ENCODE assay signal across 10 cellular contexts in the genomic region with DNA sequence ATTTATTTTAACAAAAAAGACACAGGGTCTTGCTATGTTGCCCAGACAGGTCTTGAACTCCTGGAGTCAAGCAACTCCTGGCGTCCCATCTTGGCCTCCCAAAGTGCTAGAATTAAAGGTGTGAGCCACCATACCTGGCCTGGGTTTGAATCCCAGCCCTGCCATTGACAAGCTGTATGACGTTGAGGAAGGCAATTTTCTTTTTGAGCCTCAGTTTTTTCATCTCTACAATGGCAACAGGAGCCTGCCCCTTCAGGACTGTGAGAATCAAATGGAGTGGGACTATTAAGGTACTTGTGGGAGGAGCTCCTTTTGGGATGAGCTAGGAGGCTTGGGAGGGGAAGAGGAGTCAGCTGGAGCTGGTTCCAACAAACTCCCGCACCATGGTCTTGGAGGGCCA. TPM values are rescaled to one million over a fixed set of nuclear protein-coding genes. Genes with fewer than 3 reads are reported as not detected.
A peak's percentile ranks its signal among the peaks of the same experiment; 100 is the strongest.
DNase-seq lines count a peak whose midpoint lies in the region; ATAC-seq and TF ChIP-seq lines count a peak whose summit lies in the region.
"Had no signal": no experiment of that assay in that cellular context is flagged by ENCODE, and none has a peak within 500 bp of the region (broad histone marks: within the 10 kb centered on the region; RNA-seq: fewer than 3 reads in every experiment).

No MANE protein-coding gene starts in this region.

- DNase-seq in T-cell (peak in 1 of 34 experiments; percentile 3), hepatocyte (ENCODE audit: low spot score) (no peak), smooth muscle cell (lab: John Stamatoyannopoulos, UW; ENCODE audit: unreplicated experiment) (no peak), NCI-H1092 (lab: John Stamatoyannopoulos, UW) (no peak), NCI-H1105 (lab: John Stamatoyannopoulos, UW) (no peak), SKM-1 (lab: John Stamatoyannopoulos, UW; ENCODE audit: unreplicated experiment) (no peak)

- H3K79me2 ChIP-seq in hepatocyte, result peaks cover 75% of the 10 kb centered on the region
- peaks cover 25% of the 10 kb centered on the region for H3K79me2 ChIP-seq in smooth muscle cell (ENCODE audit: low read depth)

- H3K9me3 ChIP-seq in HEK293 (ENCODE audit: control insufficient read depth, insufficient read depth, low read depth, low read length) (no peaks in the 10 kb centered on the region), hepatocyte (ENCODE audit: low read depth) (no peaks in the 10 kb centered on the region), smooth muscle cell (replicated peaks; ENCODE audit: low read depth) (no peaks in the 10 kb centered on the region)

- H3K27ac ChIP-seq in HEK293 (ENCODE audit: extremely low read depth, low read depth, low read length) (no peak overlapping the region), hepatocyte (peak overlapping the region; percentile 95), smooth muscle cell (ENCODE audit: low read depth) (peak overlapping the region; percentile 93)

- H3K9me2 ChIP-seq in hepatocyte (replicated peaks; ENCODE audit: insufficient read depth), result no peaks in the 10 kb centered on the region

- POLR2A ChIA-PET in HEK293 (lab: Yijun Ruan, JAX), result interaction anchor here (1.3 to 4.0 kb wide), 4 partner anchors 8 to 103 kb away, joined by 4 to 43 read pairs (median 22); a partner anchor contains a TSS
- POLR2A ChIA-PET in T-cell (lab: Charles Lee), result interaction anchor here in 1 of 2 donors (1.3 kb wide), 1 partner anchor 7 kb away, joined by 4 read pairs; no protein-coding TSS in a partner anchor

- H3F3A ChIP-seq in smooth muscle cell (ENCODE audit: low read depth), result peaks cover 13% of the 10 kb centered on the region

- H3K4me1 Mint-ChIP-seq in T-cell, result peaks cover 63 to 79% (median 75%) of the 10 kb centered on the region in 3 donors

- no peak overlapping the region for H3K4me3 ChIP-seq in HEK293 (ENCODE audit: low read depth, low read length)
- no peak overlapping the region for H3K4me3 ChIP-seq in hepatocyte
- no peak overlapping the region for H3K4me3 ChIP-seq in smooth muscle cell

- peak overlapping the region in 1 of 3 donors; percentile 54 for H3K4me3 Mint-ChIP-seq in T-cell
- H3K4me3 Mint-ChIP-seq: activated CD4-positive, alpha-beta T cell treated with anti-CD3 and anti-CD28 coated beads, Interleukin-2, amount 10 ng/mL, durations not matched to agents 7 days and 5 days had no signal

- CTCF ChIA-PET in HEK293 (lab: Yijun Ruan, JAX), result interaction anchor here (0.5 to 6.0 kb wide), 6 partner anchors 10 to 452 kb away, joined by 3 to 85 read pairs (median 4); no protein-coding TSS in a partner anchor
- CTCF ChIA-PET in T-cell (lab: Charles Lee), result interaction anchor here in 1 of 2 donors (0.7 to 1.4 kb wide), 3 partner anchors 9 to 103 kb away, joined by 3 to 4 read pairs (median 3); a partner anchor contains a TSS

- no peaks in the 10 kb centered on the region for H3K27me3 Mint-ChIP-seq in T-cell
- H3K27me3 Mint-ChIP-seq: activated CD4-positive, alpha-beta T cell treated with anti-CD3 and anti-CD28 coated beads, Interleukin-2, amount 10 ng/mL, durations not matched to agents 7 days and 5 days had no signal

- H3K36me3 ChIP-seq in HEK293 (ENCODE audit: control insufficient read depth in 2 of 2, insufficient read depth in 1 of 2, low read length in 2 of 2), result no peaks in the 10 kb centered on the region
- no peaks in the 10 kb centered on the region for H3K36me3 ChIP-seq in hepatocyte (replicated peaks; ENCODE audit: insufficient read depth, low read depth)
- no peaks in the 10 kb centered on the region for H3K36me3 ChIP-seq in smooth muscle cell (ENCODE audit: low read depth)

- H4K20me1 ChIP-seq in hepatocyte (ENCODE audit: insufficient read depth, poor library complexity, severe bottlenecking) (peaks cover 15% of the 10 kb centered on the region), smooth muscle cell (ENCODE audit: low read depth) (peaks cover 27% of the 10 kb centered on the region)

- no peaks in the 10 kb centered on the region for H3K9me3 Mint-ChIP-seq in T-cell
- H3K9me3 Mint-ChIP-seq: activated CD4-positive, alpha-beta T cell treated with anti-CD3 and anti-CD28 coated beads, Interleukin-2, amount 10 ng/mL, durations not matched to agents 7 days and 5 days; CD8-positive, alpha-beta T cell had no signal

- H3K27me3 ChIP-seq in hepatocyte, result no peaks in the 10 kb centered on the region
- no peaks in the 10 kb centered on the region for H3K27me3 ChIP-seq in smooth muscle cell (ENCODE audit: low read depth)

- H3K36me3 Mint-ChIP-seq in T-cell, result no peaks in the 10 kb centered on the region

- WGBS in hepatocyte (ENCODE audit: low lambda C conversion rate, missing lambda C conversion rate), result 90% methylated on average over 3 of the region's 3 CpGs
- WGBS in smooth muscle cell (ENCODE audit: low lambda C conversion rate), result 97% methylated on average over 3 of the region's 3 CpGs

- H2AFZ ChIP-seq in hepatocyte (no peak overlapping the region), smooth muscle cell (ENCODE audit: low read depth) (no peak overlapping the region)

- peaks cover 22% of the 10 kb centered on the region for H3K4me1 ChIP-seq in HEK293 (ENCODE audit: control insufficient read depth, insufficient read depth, low read length)
- peaks cover 76% of the 10 kb centered on the region for H3K4me1 ChIP-seq in hepatocyte (ENCODE audit: insufficient read depth)
- peaks cover 61% of the 10 kb centered on the region for H3K4me1 ChIP-seq in smooth muscle cell (ENCODE audit: low read depth)

- peak overlapping the region; percentile 59 to 75 for H3K27ac Mint-ChIP-seq in T-cell

- H3K9ac ChIP-seq in smooth muscle cell (ENCODE audit: low read depth), result no peak overlapping the region

- no peak for TF ChIP-seq CTCF in HEK293 (tag by site-specific recombination; IDR thresholded peaks at IDR 0.05)
- TF ChIP-seq CTCF in hepatocyte (IDR thresholded peaks at IDR 0.05; ENCODE audit: poor library complexity), result no peak
- TF ChIP-seq CTCF in smooth muscle cell (IDR thresholded peaks at IDR 0.05; ENCODE audit: borderline replicate concordance, insufficient read depth, poor library complexity, severe bottlenecking), result no peak

- peak overlapping the region; percentile 87 for H3K4me2 ChIP-seq in hepatocyte
- H3K4me2 ChIP-seq in smooth muscle cell, result peak overlapping the region; percentile 61

- ATAC-seq in T-cell (replicated peaks in 1 of 4) (no peak), GM18498 (IDR thresholded peaks at IDR 0.05; ENCODE audit: unreplicated experiment) (no peak)

TF ChIP-seq in HEK293, 187 proteins besides CTCF, POLR2A, EP300 and RAD21:
- TF ChIP-seq, protein P1, sequence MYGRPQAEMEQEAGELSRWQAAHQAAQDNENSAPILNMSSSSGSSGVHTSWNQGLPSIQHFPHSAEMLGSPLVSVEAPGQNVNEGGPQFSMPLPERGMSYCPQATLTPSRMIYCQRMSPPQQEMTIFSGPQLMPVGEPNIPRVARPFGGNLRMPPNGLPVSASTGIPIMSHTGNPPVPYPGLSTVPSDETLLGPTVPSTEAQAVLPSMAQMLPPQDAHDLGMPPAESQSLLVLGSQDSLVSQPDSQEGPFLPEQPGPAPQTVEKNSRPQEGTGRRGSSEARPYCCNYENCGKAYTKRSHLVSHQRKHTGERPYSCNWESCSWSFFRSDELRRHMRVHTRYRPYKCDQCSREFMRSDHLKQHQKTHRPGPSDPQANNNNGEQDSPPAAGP (tag by site-specific recombination; IDR thresholded peaks at IDR 0.05), result no peak
- TF ChIP-seq ZBTB7A (tag by site-specific recombination; IDR thresholded peaks at IDR 0.05; ENCODE audit: low read depth) (no peak), ZNF121 (tag by site-specific recombination; IDR thresholded peaks at IDR 0.05) (peak; percentile 80)

RNA-seq across cellular contexts. Expression of a gene that starts 6.2 kb away (rescaled TPM):
- 10 to 100 TPM; 46.8 to 90.7 (median 69.1) TPM for total RNA-seq in T-cell
- 19.2 and 30.0 TPM in 2 replicates for total RNA-seq in hepatocyte
- 33.1 and 34.4 TPM in 2 replicates for polyA plus RNA-seq in hepatocyte
- 13.6 and 22.5 TPM in 2 replicates for total RNA-seq in smooth muscle cell
- polyA plus RNA-seq in smooth muscle cell, result 21.6 and 22.1 TPM in 2 replicates

RNA-seq across cellular contexts. Expression of a gene that starts 27.5 kb away (rescaled TPM):
- total RNA-seq in T-cell (1 to 10 TPM; 1.3 to 3.2 (median 2.1) TPM), hepatocyte (5.8 and 8.6 TPM in 2 replicates), smooth muscle cell (10.4 and 15.1 TPM in 2 replicates)
- polyA plus RNA-seq in hepatocyte (5.1 and 7.5 TPM in 2 replicates), smooth muscle cell (5.2 and 5.5 TPM in 2 replicates)

RNA-seq across cellular contexts. Expression of a gene that starts 49.3 kb away (rescaled TPM):
- total RNA-seq in T-cell, result not detected
- total RNA-seq in hepatocyte, result 0.47 TPM in 1 of 2 replicates, not detected in the other
- polyA plus RNA-seq in hepatocyte, result 3.3 and 3.8 TPM in 2 replicates
- not detected in 2 replicates for total RNA-seq in smooth muscle cell
- polyA plus RNA-seq in smooth muscle cell, result 0.27 and 0.30 TPM in 2 replicates
- total RNA-seq: CD8-positive, alpha-beta T cell had no signal
